ENCODE assay signal across 8 cellular contexts in genomic region chr12:98503593-98504367, GRCh38. TPM values are rescaled to one million over a fixed set of nuclear protein-coding genes. Genes with fewer than 3 reads are reported as not detected.
DNase-seq lines count a peak whose midpoint lies in the region; ATAC-seq, FAIRE-seq and TF ChIP-seq lines count a peak whose summit lies in the region.

No MANE protein-coding gene starts in this region.

- peak overlapping the region; percentile 99 for H3K27ac Mint-ChIP-seq in activated CD4-positive, alpha-beta T cell treated with anti-CD3 and anti-CD28 coated beads, Interleukin-2, amount 10 ng/mL, durations not matched to agents 7 days and 5 days

- H4K20me1 ChIP-seq in BLaER1 (no peaks in the 10 kb centered on the region), HepG2 (ENCODE audit: insufficient read depth, low read length) (no peaks in the 10 kb centered on the region)

- H3K4me3 Mint-ChIP-seq in activated CD4-positive, alpha-beta T cell treated with anti-CD3 and anti-CD28 coated beads, Interleukin-2, amount 10 ng/mL, durations not matched to agents 7 days and 5 days: peak overlapping the region; percentile 94

- POLR2A ChIA-PET in activated CD4-positive, alpha-beta T cell treated with anti-CD3 and anti-CD28 coated beads, Interleukin-2, amount 10 ng/mL, durations not matched to agents 7 days and 5 days (lab: Charles Lee): interaction anchor here (1.0 to 3.5 kb wide), 2 partner anchors 12 kb away, joined by 3 to 19 read pairs; partner anchors contain the start of gene TMPO
- POLR2A ChIA-PET in HepG2 (lab: Yijun Ruan, JAX): interaction anchor here (0.9 kb wide), 1 partner anchor 12 kb away, joined by 6 read pairs; no protein-coding TSS in a partner anchor

- peak overlapping the region; percentile 95 for H3K9ac ChIP-seq in BLaER1
- H3K9ac ChIP-seq in HepG2 (ENCODE audit: insufficient read depth, low read depth, low read length): peak overlapping the region; percentile 91

- TF ChIP-seq POLR2A in HepG2 (IDR thresholded peaks at IDR 0.05; ENCODE audit: insufficient read depth in 1 of 2, low read depth in 2 of 2, low read length in 2 of 2): peak; percentile 65 to 74

- no TSS peak for BruUV-seq in HepG2 (replicated peaks; lab: Mats Ljungman, UMichigan)

- TF ChIP-seq EP300 in HepG2 (IDR thresholded peaks at IDR 0.05; ENCODE audit: low read depth in 2 of 2, low read length in 2 of 2) (peak in 1 of 2 experiments; percentile 25; a peak in 3 of 4 replicates), HepG2 (CRISPR knock-in tag; IDR thresholded peaks at IDR 0.05; ENCODE audit: borderline replicate concordance) (no peak)

- intact Hi-C loops in HepG2 (cut with micrococcal nuclease; ENCODE audit: unreplicated experiment): loop anchor here (1.0 to 5.0 kb wide), 6 partner anchors 12 to 936 kb away; partner anchors contain the start of genes APAF1, IKBIP and SLC25A3

- H3K9me3 ChIP-seq in BLaER1 (no peaks in the 10 kb centered on the region), HepG2 (ENCODE audit: low read length) (no peaks in the 10 kb centered on the region)

- H3K4me3 ChIP-seq in BLaER1 (peak overlapping the region; percentile 73), HepG2 (replicated peaks in 1 of 3; ENCODE audit: insufficient read depth in 1 of 3, low read depth in 2 of 3, low read length in 3 of 3) (peak overlapping the region; percentile 72 to 77 (median 77))

- H3K36me3 Mint-ChIP-seq in activated CD4-positive, alpha-beta T cell treated with anti-CD3 and anti-CD28 coated beads, Interleukin-2, amount 10 ng/mL, durations not matched to agents 7 days and 5 days (ENCODE audit: low read depth): peaks cover 6% of the 10 kb centered on the region

- DNase-seq in NCI-H526 treated with DMSO at 0.1 percent for 48 hours (lab: John Stamatoyannopoulos, UW): peak; percentile 95
- peak; percentile 95 for DNase-seq in activated CD4-positive, alpha-beta T cell treated with anti-CD3 and anti-CD28 coated beads, Interleukin-2, amount 10 ng/mL, durations not matched to agents 7 days and 5 days
- peak; percentile 85 for DNase-seq in dedifferentiated amniotic fluid mesenchymal stem cell (ENCODE audit: extremely low spot score)
- peak; percentile 84 for DNase-seq in HepG2 (ENCODE audit: low spot score)
- DNase-seq in stimulated activated CD4-positive, alpha-beta T cell treated with anti-CD3 and anti-CD28 coated beads, Interleukin-2, amount 100 ng/mL, for 48 hours: peak; percentile 92 to 98

- H3K4me1 ChIP-seq in BLaER1 (peaks cover 16% of the 10 kb centered on the region), HepG2 (ENCODE audit: insufficient read depth, low read length) (peaks cover 39% of the 10 kb centered on the region)

- CTCF ChIA-PET in activated CD4-positive, alpha-beta T cell treated with anti-CD3 and anti-CD28 coated beads, Interleukin-2, amount 10 ng/mL, durations not matched to agents 7 days and 5 days (lab: Charles Lee): interaction anchor here (0.9 kb wide), 1 partner anchor 30 kb away, joined by 3 read pairs; no protein-coding TSS in a partner anchor
- CTCF ChIA-PET in HepG2 (lab: Yijun Ruan, JAX; ENCODE audit: low intra/inter-chr PET ratio, low total read pairs): interaction anchor here (2.0 kb wide), 1 partner anchor 13 kb away, joined by 6 read pairs; no protein-coding TSS in a partner anchor

- H3K79me2 ChIP-seq in HepG2 (ENCODE audit: insufficient read depth, low read length): no peaks in the 10 kb centered on the region

- TF ChIP-seq CTCF in HepG2 (CRISPR knock-in tag; IDR thresholded peaks at IDR 0.05): peak; percentile 38

- peak; percentile 4; the same call in 1 of the 2 replicates for TF ChIP-seq RAD21 in HepG2 (CRISPR knock-in tag; IDR thresholded peaks at IDR 0.05)

- peak; percentile 67 for ATAC-seq in GM19328 (IDR thresholded peaks at IDR 0.05; ENCODE audit: unreplicated experiment)
- ATAC-seq in HG03469 (IDR thresholded peaks at IDR 0.05; ENCODE audit: unreplicated experiment): peak; percentile 51
- ATAC-seq in HepG2: peak; percentile 58

- H3K27ac ChIP-seq in BLaER1 (peak overlapping the region; percentile 98), HepG2 (ENCODE audit: extremely low read length, insufficient read depth, low read length) (peak overlapping the region; percentile 99)

- peak; percentile 80 for FAIRE-seq in HepG2 (lab: Jason Lieb, UNC)

- WGBS in HepG2 (ENCODE audit: low lambda C conversion rate): 1% methylated on average over 37 of the region's 43 CpGs

- H2AFZ ChIP-seq in HepG2 (ENCODE audit: low read length): peak overlapping the region; percentile 75

- H3K27me3 Mint-ChIP-seq in activated CD4-positive, alpha-beta T cell treated with anti-CD3 and anti-CD28 coated beads, Interleukin-2, amount 10 ng/mL, durations not matched to agents 7 days and 5 days: peaks cover 7% of the 10 kb centered on the region

- H3K27me3 ChIP-seq in BLaER1: no peaks in the 10 kb centered on the region
- H3K27me3 ChIP-seq in HepG2 (ENCODE audit: control insufficient read depth in 1 of 2, insufficient read depth in 2 of 2, low read length in 2 of 2): no peaks in the 10 kb centered on the region; a peak in 1 of 5 replicates

- in situ Hi-C loops in HepG2 (cut with HindIII; ENCODE audit: extremely low pct_ligation_motif_present, low pct_unique_long_range_greater_than_20kb): no loop called here

- peaks cover 31% of the 10 kb centered on the region for H3K4me1 Mint-ChIP-seq in activated CD4-positive, alpha-beta T cell treated with anti-CD3 and anti-CD28 coated beads, Interleukin-2, amount 10 ng/mL, durations not matched to agents 7 days and 5 days

- H3K36me3 ChIP-seq in BLaER1 (no peaks in the 10 kb centered on the region), HepG2 (replicated peaks in 1 of 2; ENCODE audit: control insufficient read depth in 1 of 2, insufficient read depth in 2 of 2, low read length in 2 of 2) (no peaks in the 10 kb centered on the region)

- no peaks in the 10 kb centered on the region for H3K9me3 Mint-ChIP-seq in activated CD4-positive, alpha-beta T cell treated with anti-CD3 and anti-CD28 coated beads, Interleukin-2, amount 10 ng/mL, durations not matched to agents 7 days and 5 days

- H3K4me2 ChIP-seq in BLaER1 (peak overlapping the region; percentile 70), HepG2 (ENCODE audit: low read depth, low read length) (peak overlapping the region; percentile 83)

TF ChIP-seq in HepG2, 621 proteins besides CTCF, POLR2A, EP300 and RAD21 (continues in another document):
- no peak for TF ChIP-seq ZSCAN25 (CRISPR knock-in tag; IDR thresholded peaks at IDR 0.05)
- TF ChIP-seq ZNF256 (CRISPR knock-in tag; conservative IDR thresholded peaks at IDR 0.05): no peak
- peak; percentile 85 for TF ChIP-seq PRPF4 (IDR thresholded peaks at IDR 0.05; ENCODE audit: low read depth, low read length, poor library complexity, severe bottlenecking)
- TF ChIP-seq MNT (IDR thresholded peaks at IDR 0.05): no peak
- peak; percentile 50; the same call in 1 of the 2 replicates for TF ChIP-seq MAZ (IDR thresholded peaks at IDR 0.05; ENCODE audit: borderline replicate concordance, low read depth, low read length)
- TF ChIP-seq MAZ (CRISPR knock-in tag; IDR thresholded peaks at IDR 0.05; ENCODE audit: low read depth): no peak; the same call in 1 of the 2 replicates
- no peak for TF ChIP-seq NFYB (CRISPR knock-in tag; IDR thresholded peaks at IDR 0.05)

RNA-seq across cellular contexts. Expression of gene TMPO, which starts 11.6 kb away (rescaled TPM):
- total RNA-seq in activated CD4-positive, alpha-beta T cell treated with anti-CD3 and anti-CD28 coated beads, Interleukin-2, amount 10 ng/mL, durations not matched to agents 7 days and 5 days: 100 to 1,000 TPM; 397 to 419 TPM
- 167 and 208 TPM in 2 replicates for total RNA-seq in HepG2 (2016; rRNA removed; fragmentation: Illumina TruSeq; extraction: Trizol)
- 14.5 and 15.0 TPM in 2 replicates for total RNA-seq in HepG2 (2016; cell fraction: cytosol; rRNA removed; fragmentation: Illumina TruSeq; extraction: Trizol; ENCODE audit: low read depth)
- total RNA-seq in HepG2 (2016; cell fraction: insoluble cytoplasmic fraction; rRNA removed; fragmentation: Illumina TruSeq; extraction: Trizol): 165 and 208 TPM in 2 replicates
- 29.5 and 32.8 TPM in 2 replicates for total RNA-seq in HepG2 (2016; cell fraction: membrane; rRNA removed; fragmentation: Illumina TruSeq; extraction: Trizol)
- total RNA-seq in HepG2 (2016; cell fraction: nucleus; rRNA removed; fragmentation: Illumina TruSeq; extraction: Trizol): 109 and 125 TPM in 2 replicates
- 17.9 and 24.2 TPM in 2 replicates for polyA plus RNA-seq in HepG2 (2011; rRNA removed)
- polyA plus RNA-seq in HepG2 (2011; cell fraction: cytosol; rRNA removed): 9.4 and 12.7 TPM in 2 replicates
- 12.7 and 16.4 TPM in 2 replicates for polyA plus RNA-seq in HepG2 (2011; cell fraction: nucleus; rRNA removed)
- 21.7 and 34.3 TPM in 2 replicates for polyA plus RNA-seq in HepG2 (2012)
- 3.1 and 3.3 TPM in 2 replicates for polyA plus RNA-seq in HepG2 (2016; cell fraction: cytosol; fragmentation: Illumina TruSeq; extraction: Trizol; ENCODE audit: low read depth)
- polyA plus RNA-seq in HepG2 (2016; cell fraction: insoluble cytoplasmic fraction; fragmentation: Illumina TruSeq; extraction: Trizol; ENCODE audit: low read depth): 109 and 116 TPM in 2 replicates
- 13.5 and 13.7 TPM in 2 replicates for polyA plus RNA-seq in HepG2 (2016; cell fraction: membrane; fragmentation: Illumina TruSeq; extraction: Trizol; ENCODE audit: low read depth)
- 89.9 and 97.1 TPM in 2 replicates for polyA plus RNA-seq in HepG2 (2016; cell fraction: nucleus; fragmentation: Illumina TruSeq; extraction: Trizol; ENCODE audit: insufficient read depth, low read depth)
- polyA minus RNA-seq in HepG2 (2011; rRNA and poly(A)+ RNA removed; ENCODE audit: low replicate concordance): 28.5 and 68.6 TPM in 2 replicates
- 32.3 and 34.2 TPM in 2 replicates for polyA minus RNA-seq in HepG2 (2011; cell fraction: cytosol; rRNA and poly(A)+ RNA removed)
- polyA minus RNA-seq in HepG2 (2011; cell fraction: nucleus; rRNA and poly(A)+ RNA removed): 85.9 and 91.0 TPM in 2 replicates

Comparison
In these comparisons a context has a peak if more than half of its experiments do, and no peak if none do; other contexts are left out.
1. Peak in every context shown above with its lines: DNase-seq, ATAC-seq, H3K4me3 ChIP-seq and H3K27ac ChIP-seq.